In the genomic region with DNA sequence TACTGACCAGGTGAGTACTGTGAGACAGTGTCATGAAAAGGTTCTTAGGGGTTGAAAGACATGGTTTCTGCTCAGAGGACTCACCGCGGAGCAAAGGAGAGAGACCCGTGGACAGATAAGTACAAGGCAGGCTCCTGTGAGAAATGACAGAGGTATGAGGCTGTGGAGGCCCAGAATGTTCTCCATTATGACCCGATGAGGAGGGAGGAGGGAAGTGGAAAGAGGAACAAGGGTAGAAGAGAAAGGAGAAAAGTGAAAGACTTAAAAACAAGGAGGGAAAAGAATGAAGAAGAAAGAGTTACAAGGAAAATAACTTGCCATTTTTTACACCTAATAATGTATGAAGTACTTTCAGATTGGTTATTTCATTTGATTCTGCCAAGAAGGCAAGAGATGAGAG, we compare ENCODE assay signal across 30 cellular contexts.
"Had no signal": no experiment of that assay in that cellular context is flagged by ENCODE, and none has a peak within 500 bp of the region (broad histone marks: within the 10 kb centered on the region; RNA-seq: fewer than 3 reads in every experiment).

No MANE protein-coding gene starts in this region.

- DNase-seq: activated CD4-positive, alpha-beta memory T cell treated with anti-CD3 and anti-CD28 coated beads, Interleukin-2, amount 10 ng/mL, durations not matched to agents 7 days and 5 days; activated CD4-positive, alpha-beta T cell treated with anti-CD3 and anti-CD28 coated beads for 1 hour; activated CD4-positive, alpha-beta T cell treated with anti-CD3 and anti-CD28 coated beads, Interleukin-2, amount 10 ng/mL, durations not matched to agents 7 days and 5 days; activated gamma-delta T cell; activated naive CD4-positive, alpha-beta T cell treated with anti-CD3 and anti-CD28 coated beads, Interleukin-2, amount 10 ng/mL, durations not matched to agents 7 days and 5 days; activated naive CD8-positive, alpha-beta T cell treated with anti-CD3 and anti-CD28 coated beads, Interleukin-2, amount 10 ng/mL, durations not matched to agents 7 days and 5 days; activated T-cell treated with anti-CD3 and anti-CD28 coated beads, Interleukin-2, amount 50 U/mL, for 24 hours; effector memory CD8-positive, alpha-beta T cell; head of caudate nucleus; hippocampal formation; left colon; mammary epithelial cell; naive thymus-derived CD8-positive, alpha-beta T cell; nucleus accumbens; pancreas; stimulated activated CD4-positive, alpha-beta T cell treated with anti-CD3 and anti-CD28 coated beads, Interleukin-1b, Interleukin-23, amount 100 ng/mL, for 48 hours; stimulated activated CD4-positive, alpha-beta T cell treated with anti-CD3 and anti-CD28 coated beads, Interleukin-4, amount 100 ng/mL, for 4 hours; stimulated activated CD8-positive, alpha-beta memory T cell treated with anti-CD3 and anti-CD28 coated beads, Interleukin-4, amount 100 ng/mL, for 48 hours; stimulated activated naive CD8-positive, alpha-beta T cell treated with anti-CD3 and anti-CD28 coated beads, Interleukin-15, amount 100 ng/mL, for 72 hours; substantia nigra; upper lobe of left lung had no signal

- H3K9me3 Mint-ChIP-seq: activated CD4-positive, alpha-beta memory T cell treated with anti-CD3 and anti-CD28 coated beads, Interleukin-2, amount 10 ng/mL, durations not matched to agents 7 days and 5 days; activated CD4-positive, alpha-beta T cell treated with anti-CD3 and anti-CD28 coated beads, Interleukin-2, amount 10 ng/mL, durations not matched to agents 7 days and 5 days; activated naive CD4-positive, alpha-beta T cell treated with anti-CD3 and anti-CD28 coated beads, Interleukin-2, amount 10 ng/mL, durations not matched to agents 7 days and 5 days; activated naive CD8-positive, alpha-beta T cell treated with anti-CD3 and anti-CD28 coated beads, Interleukin-2, amount 10 ng/mL, durations not matched to agents 7 days and 5 days; activated T-cell treated with anti-CD3 and anti-CD28 coated beads, Interleukin-2, amount 50 U/mL, for 24 hours; brain; effector memory CD8-positive, alpha-beta T cell; naive thymus-derived CD8-positive, alpha-beta T cell; neural crest cell; stimulated activated memory B cell treated with anti-CD40 and anti-IgM and Interleukin-4, amounts not matched to agents 10 μg/mL and 1 μg/mL and 100 μg/mL, for 72 hours; stimulated activated naive CD8-positive, alpha-beta T cell treated with anti-CD3 and anti-CD28 coated beads, Interleukin-15, amount 100 ng/mL, for 72 hours; WTC11 had no signal

- H3K27ac ChIP-seq: ascending aorta, cardiac muscle cell, coronary artery, pancreas, right atrium auricular region, upper lobe of left lung had no signal

- H3K36me3 ChIP-seq: ascending aorta, cardiac muscle cell, pancreas, upper lobe of left lung had no signal

- H3K36me3 Mint-ChIP-seq: activated naive CD4-positive, alpha-beta T cell treated with anti-CD3 and anti-CD28 coated beads, Interleukin-2, amount 10 ng/mL, durations not matched to agents 7 days and 5 days; activated naive CD8-positive, alpha-beta T cell treated with anti-CD3 and anti-CD28 coated beads, Interleukin-2, amount 10 ng/mL, durations not matched to agents 7 days and 5 days; WTC11 had no signal

- H3K27me3 ChIP-seq: ascending aorta, cardiac muscle cell, pancreas, right atrium auricular region, upper lobe of left lung had no signal

- ATAC-seq: effector memory CD8-positive, alpha-beta T cell; left colon; naive thymus-derived CD8-positive, alpha-beta T cell; pancreas; stimulated activated memory B cell treated with anti-CD40 and anti-IgM and Interleukin-4, amounts not matched to agents 10 μg/mL and 1 μg/mL and 100 μg/mL, for 72 hours; stimulated activated naive CD8-positive, alpha-beta T cell treated with anti-CD3 and anti-CD28 coated beads, Interleukin-15, amount 100 ng/mL, for 72 hours; WTC11 had no signal

- H3K4me3 ChIP-seq: ascending aorta, cardiac muscle cell, coronary artery, pancreas, right atrium auricular region, smooth muscle cell, upper lobe of left lung had no signal

- H3K9me3 ChIP-seq: ascending aorta, pancreas, right atrium auricular region, upper lobe of left lung had no signal

- H3K27me3 Mint-ChIP-seq: activated T-cell treated with anti-CD3 and anti-CD28 coated beads, Interleukin-2, amount 50 U/mL, for 24 hours; stimulated activated naive CD8-positive, alpha-beta T cell treated with anti-CD3 and anti-CD28 coated beads, Interleukin-15, amount 100 ng/mL, for 72 hours had no signal

- H3K4me3 Mint-ChIP-seq: activated CD4-positive, alpha-beta memory T cell treated with anti-CD3 and anti-CD28 coated beads, Interleukin-2, amount 10 ng/mL, durations not matched to agents 7 days and 5 days; activated CD4-positive, alpha-beta T cell treated with anti-CD3 and anti-CD28 coated beads, Interleukin-2, amount 10 ng/mL, durations not matched to agents 7 days and 5 days; activated naive CD4-positive, alpha-beta T cell treated with anti-CD3 and anti-CD28 coated beads, Interleukin-2, amount 10 ng/mL, durations not matched to agents 7 days and 5 days; activated naive CD8-positive, alpha-beta T cell treated with anti-CD3 and anti-CD28 coated beads, Interleukin-2, amount 10 ng/mL, durations not matched to agents 7 days and 5 days; activated T-cell treated with anti-CD3 and anti-CD28 coated beads, Interleukin-2, amount 50 U/mL, for 24 hours; brain; effector memory CD8-positive, alpha-beta T cell; naive thymus-derived CD8-positive, alpha-beta T cell; neural crest cell; stimulated activated memory B cell treated with anti-CD40 and anti-IgM and Interleukin-4, amounts not matched to agents 10 μg/mL and 1 μg/mL and 100 μg/mL, for 72 hours; stimulated activated naive CD8-positive, alpha-beta T cell treated with anti-CD3 and anti-CD28 coated beads, Interleukin-15, amount 100 ng/mL, for 72 hours; WTC11 had no signal

- H3K27ac Mint-ChIP-seq: activated CD4-positive, alpha-beta memory T cell treated with anti-CD3 and anti-CD28 coated beads, Interleukin-2, amount 10 ng/mL, durations not matched to agents 7 days and 5 days; activated CD4-positive, alpha-beta T cell treated with anti-CD3 and anti-CD28 coated beads, Interleukin-2, amount 10 ng/mL, durations not matched to agents 7 days and 5 days; activated naive CD4-positive, alpha-beta T cell treated with anti-CD3 and anti-CD28 coated beads, Interleukin-2, amount 10 ng/mL, durations not matched to agents 7 days and 5 days; activated naive CD8-positive, alpha-beta T cell treated with anti-CD3 and anti-CD28 coated beads, Interleukin-2, amount 10 ng/mL, durations not matched to agents 7 days and 5 days; activated T-cell treated with anti-CD3 and anti-CD28 coated beads, Interleukin-2, amount 50 U/mL, for 24 hours; effector memory CD8-positive, alpha-beta T cell; stimulated activated memory B cell treated with anti-CD40 and anti-IgM and Interleukin-4, amounts not matched to agents 10 μg/mL and 1 μg/mL and 100 μg/mL, for 72 hours; stimulated activated naive CD8-positive, alpha-beta T cell treated with anti-CD3 and anti-CD28 coated beads, Interleukin-15, amount 100 ng/mL, for 72 hours; WTC11 had no signal

- H3K4me1 Mint-ChIP-seq: activated CD4-positive, alpha-beta memory T cell treated with anti-CD3 and anti-CD28 coated beads, Interleukin-2, amount 10 ng/mL, durations not matched to agents 7 days and 5 days; activated CD4-positive, alpha-beta T cell treated with anti-CD3 and anti-CD28 coated beads, Interleukin-2, amount 10 ng/mL, durations not matched to agents 7 days and 5 days; activated naive CD4-positive, alpha-beta T cell treated with anti-CD3 and anti-CD28 coated beads, Interleukin-2, amount 10 ng/mL, durations not matched to agents 7 days and 5 days; activated naive CD8-positive, alpha-beta T cell treated with anti-CD3 and anti-CD28 coated beads, Interleukin-2, amount 10 ng/mL, durations not matched to agents 7 days and 5 days; stimulated activated naive CD8-positive, alpha-beta T cell treated with anti-CD3 and anti-CD28 coated beads, Interleukin-15, amount 100 ng/mL, for 72 hours had no signal

- H3K4me1 ChIP-seq: ascending aorta, pancreas, upper lobe of left lung had no signal
